Comparison of ENCODE assay signal across 8 cellular contexts in genomic region chr12:47078733-47079364, GRCh38. TPM values are rescaled to one million over a fixed set of nuclear protein-coding genes. Genes with fewer than 3 reads are reported as not detected.
DNase-seq lines count a peak whose midpoint lies in the region.

No MANE protein-coding gene starts in this region.

- peak overlapping the region; percentile 80 for H3K4me2 ChIP-seq in mesendoderm (ENCODE audit: low read length)

- no peak overlapping the region for H2AK5ac ChIP-seq in mesendoderm (ENCODE audit: low read length)

- no peak overlapping the region for H3K27ac ChIP-seq in mesendoderm (ENCODE audit: low read depth, low read length)

- WGBS in mesendoderm (ENCODE audit: extremely low coverage, insufficient coverage, low lambda C conversion rate), result no CpG with 5 or more reads among the region's 12 CpGs

- H3K36me3 ChIP-seq in mesendoderm (ENCODE audit: control insufficient read depth, insufficient read depth, low read length), result peaks cover 3% of the 10 kb centered on the region

- peaks cover 12% of the 10 kb centered on the region for H3K79me1 ChIP-seq in mesendoderm (ENCODE audit: low read length)

- H2BK5ac ChIP-seq in mesendoderm (ENCODE audit: low read length), result peak overlapping the region; percentile 27

- H3K4me1 ChIP-seq in mesendoderm (ENCODE audit: control insufficient read depth, low read depth, low read length), result peaks cover 22% of the 10 kb centered on the region

- no peak overlapping the region for H2BK120ac ChIP-seq in mesendoderm (ENCODE audit: low read depth, low read length)

- H3K56ac ChIP-seq in mesendoderm (ENCODE audit: low read length), result peak overlapping the region; percentile 93

- H3K18ac ChIP-seq in mesendoderm (ENCODE audit: low read length), result peak overlapping the region; percentile 31

- no peak overlapping the region for H4K5ac ChIP-seq in mesendoderm (ENCODE audit: low read length)

- H3K27me3 ChIP-seq in mesendoderm (ENCODE audit: insufficient read depth, low read length, poor library complexity), result no peaks in the 10 kb centered on the region

- H3K4me3 Mint-ChIP-seq in dendritic cell treated with granulocyte-macrophage colony-stimulating factor and Interleukin-4, amounts not matched to agents 40 ng/mL and 50 ng/mL, for 4 days, result peak overlapping the region; percentile 89
- peak overlapping the region; percentile 96 for H3K4me3 Mint-ChIP-seq in stimulated activated naive CD8-positive, alpha-beta T cell treated with anti-CD3 and anti-CD28 coated beads, Interleukin-15, Interleukin-2, amounts not matched to agents 100 ng/mL and 50 ng/mL, for 24 hours

- H3K4me3 ChIP-seq in mesendoderm (ENCODE audit: low read length), result peak overlapping the region; percentile 81

- peaks cover 40% of the 10 kb centered on the region for H3K4me1 Mint-ChIP-seq in dendritic cell treated with granulocyte-macrophage colony-stimulating factor and Interleukin-4, amounts not matched to agents 40 ng/mL and 50 ng/mL, for 4 days (ENCODE audit: low read depth)
- H3K4me1 Mint-ChIP-seq in stimulated activated naive CD8-positive, alpha-beta T cell treated with anti-CD3 and anti-CD28 coated beads, Interleukin-15, Interleukin-2, amounts not matched to agents 100 ng/mL and 50 ng/mL, for 24 hours (ENCODE audit: low read depth), result peaks cover 71% of the 10 kb centered on the region

- H3K9ac ChIP-seq in mesendoderm (ENCODE audit: low read length), result peak overlapping the region; percentile 89

- DNase-seq in NCI-H1436 (lab: John Stamatoyannopoulos, UW) (peak; percentile 22), NCI-H1436 treated with DMSO at 0.1 percent for 48 hours (lab: John Stamatoyannopoulos, UW) (no peak), T-helper 9 cell (peak; percentile 12), mesendoderm (no peak), SIG-M5 (lab: John Stamatoyannopoulos, UW) (no peak), SKM-1 (lab: John Stamatoyannopoulos, UW; ENCODE audit: unreplicated experiment) (no peak)

- H3K23ac ChIP-seq in mesendoderm (ENCODE audit: low read length), result no peak overlapping the region

- peaks cover 24% of the 10 kb centered on the region for H3K79me2 ChIP-seq in mesendoderm (ENCODE audit: control insufficient read depth, insufficient read depth, low read length)

- H4K8ac ChIP-seq in mesendoderm (ENCODE audit: low read depth, low read length), result no peak overlapping the region

- H3K27me3 Mint-ChIP-seq in dendritic cell treated with granulocyte-macrophage colony-stimulating factor and Interleukin-4, amounts not matched to agents 40 ng/mL and 50 ng/mL, for 4 days, result peaks cover 18% of the 10 kb centered on the region
- no peaks in the 10 kb centered on the region for H3K27me3 Mint-ChIP-seq in stimulated activated naive CD8-positive, alpha-beta T cell treated with anti-CD3 and anti-CD28 coated beads, Interleukin-15, Interleukin-2, amounts not matched to agents 100 ng/mL and 50 ng/mL, for 24 hours

- intact Hi-C loops in dendritic cell treated with granulocyte-macrophage colony-stimulating factor and Interleukin-4, amounts not matched to agents 40 ng/mL and 50 ng/mL, for 4 days (cut with micrococcal nuclease), result no loop called here

- H3K9me3 Mint-ChIP-seq in dendritic cell treated with granulocyte-macrophage colony-stimulating factor and Interleukin-4, amounts not matched to agents 40 ng/mL and 50 ng/mL, for 4 days, result no peaks in the 10 kb centered on the region
- no peaks in the 10 kb centered on the region for H3K9me3 Mint-ChIP-seq in stimulated activated naive CD8-positive, alpha-beta T cell treated with anti-CD3 and anti-CD28 coated beads, Interleukin-15, Interleukin-2, amounts not matched to agents 100 ng/mL and 50 ng/mL, for 24 hours

- no peaks in the 10 kb centered on the region for H3K36me3 Mint-ChIP-seq in dendritic cell treated with granulocyte-macrophage colony-stimulating factor and Interleukin-4, amounts not matched to agents 40 ng/mL and 50 ng/mL, for 4 days (ENCODE audit: low read depth)
- H3K36me3 Mint-ChIP-seq in stimulated activated naive CD8-positive, alpha-beta T cell treated with anti-CD3 and anti-CD28 coated beads, Interleukin-15, Interleukin-2, amounts not matched to agents 100 ng/mL and 50 ng/mL, for 24 hours (ENCODE audit: low read depth), result peaks cover 46% of the 10 kb centered on the region

- H3K27ac Mint-ChIP-seq in dendritic cell treated with granulocyte-macrophage colony-stimulating factor and Interleukin-4, amounts not matched to agents 40 ng/mL and 50 ng/mL, for 4 days, result peak overlapping the region; percentile 82
- H3K27ac Mint-ChIP-seq in stimulated activated naive CD8-positive, alpha-beta T cell treated with anti-CD3 and anti-CD28 coated beads, Interleukin-15, Interleukin-2, amounts not matched to agents 100 ng/mL and 50 ng/mL, for 24 hours, result peak overlapping the region; percentile 94

- H3K4ac ChIP-seq in mesendoderm (ENCODE audit: low read depth, low read length), result no peak overlapping the region

- H2BK15ac ChIP-seq in mesendoderm (replicated peaks; ENCODE audit: low read depth), result no peak overlapping the region

RNA-seq across cellular contexts. Expression of gene PCED1B, which starts 0.6 kb away (rescaled TPM):
- 6.9 TPM for polyA plus RNA-seq in mesendoderm (2013, experiment 1 of 2)
- 6.7 TPM for polyA plus RNA-seq in mesendoderm (2013, experiment 2 of 2)

RNA-seq across cellular contexts. Expression of gene AMIGO2, which starts 0.9 kb away (rescaled TPM):
- 14.7 TPM for polyA plus RNA-seq in mesendoderm (2013, experiment 1 of 2)
- 14.0 TPM for polyA plus RNA-seq in mesendoderm (2013, experiment 2 of 2)

Comparison
In these comparisons a context has a peak if more than half of its experiments do, and no peak if none do; other contexts are left out.
1. DNase-seq: peak in NCI-H1436 (single experiment) and T-helper 9 cell (single experiment); none in NCI-H1436 treated with DMSO at 0.1 percent for 48 hours (single experiment), mesendoderm (single experiment), SIG-M5 (single experiment) and SKM-1 (single experiment).